1 cellular context compared by ENCODE assay signal in the genomic region with DNA sequence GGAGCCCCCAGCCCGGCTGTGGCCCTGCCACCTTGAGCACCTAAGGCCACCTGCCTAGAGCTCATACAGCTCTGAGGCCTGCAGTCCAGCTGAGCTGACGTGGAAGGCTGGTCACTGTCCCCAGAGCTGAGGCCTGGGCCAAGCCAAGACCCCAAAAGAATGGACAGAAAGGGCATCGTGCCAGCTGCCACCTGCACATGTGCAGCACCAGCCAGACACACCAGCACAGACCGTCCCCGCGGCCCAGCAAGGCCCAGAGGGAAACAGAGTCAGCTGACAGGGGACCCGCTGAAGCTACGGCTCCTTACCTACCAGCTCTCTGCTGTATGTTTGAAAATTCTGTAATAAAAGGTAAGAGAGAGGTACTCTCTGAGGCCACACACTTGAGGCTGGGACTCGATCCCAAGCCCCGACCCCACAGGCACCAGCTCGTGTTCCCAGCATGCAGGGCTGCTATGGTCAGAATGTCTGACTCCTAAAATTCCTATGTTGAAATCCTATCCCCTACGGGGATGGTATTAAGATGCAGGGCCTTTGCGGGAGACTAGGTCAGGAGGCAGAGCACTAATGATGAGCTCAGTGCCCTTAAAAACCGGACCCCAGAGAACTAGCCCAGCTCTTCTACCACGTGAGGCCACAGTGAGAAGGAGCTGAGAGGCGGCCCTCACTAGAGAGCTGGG.
TF ChIP-seq lines count a peak whose summit lies in the region.

No MANE protein-coding gene starts in this region.

TF ChIP-seq in H1, 55 proteins besides CTCF, POLR2A, EP300 and RAD21:
- TF ChIP-seq ASH2L (IDR thresholded peaks at IDR 0.05; ENCODE audit: low read length) (no peak), EZH2 (IDR thresholded peaks at IDR 0.05; ENCODE audit: low read depth, low read length, severe bottlenecking) (no peak), BCL11A (IDR thresholded peaks at IDR 0.05; ENCODE audit: low read depth in 2 of 2, low read length in 2 of 2) (no peak), RFX5 (IDR thresholded peaks at IDR 0.05; ENCODE audit: borderline replicate concordance, low read depth, low read length) (no peak)
